1 cellular context compared by ENCODE assay signal in the genomic region with DNA sequence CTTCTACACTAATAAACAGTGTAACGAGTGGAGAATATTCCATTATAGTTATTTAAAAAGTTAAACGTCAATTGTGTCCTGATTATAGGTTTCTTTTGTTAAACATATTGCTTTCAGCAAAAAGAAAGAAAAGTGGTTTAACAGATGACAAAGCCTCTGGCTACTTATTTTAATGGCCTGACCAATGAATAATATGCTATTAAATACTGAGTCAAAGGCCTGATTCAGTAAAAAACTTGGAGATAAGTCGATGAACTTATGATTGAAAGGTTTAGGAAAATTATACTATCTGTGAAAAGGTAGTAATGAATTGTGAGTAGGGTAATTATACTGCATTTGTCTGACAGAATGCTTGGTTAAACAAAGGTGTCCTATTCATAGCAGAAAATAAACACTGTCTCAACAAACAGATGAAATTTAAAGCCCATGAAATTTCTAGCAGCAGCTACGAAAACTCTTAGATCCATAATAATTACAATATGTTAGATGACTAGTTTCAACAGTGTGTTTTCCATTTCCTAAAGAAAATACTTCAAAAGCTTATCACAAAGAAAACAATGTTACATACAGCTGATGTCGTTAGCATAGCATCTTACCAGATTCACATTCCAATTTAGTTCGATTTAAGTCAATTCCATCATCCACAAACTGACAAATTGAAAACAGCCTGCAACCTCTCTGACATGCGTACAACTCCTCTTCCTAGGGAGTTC.
TF ChIP-seq lines count a peak whose summit lies in the region.

No MANE protein-coding gene starts in this region.

TF ChIP-seq in HepG2, 621 proteins besides CTCF, POLR2A, EP300 and RAD21:
- TF ChIP-seq, protein P1, sequence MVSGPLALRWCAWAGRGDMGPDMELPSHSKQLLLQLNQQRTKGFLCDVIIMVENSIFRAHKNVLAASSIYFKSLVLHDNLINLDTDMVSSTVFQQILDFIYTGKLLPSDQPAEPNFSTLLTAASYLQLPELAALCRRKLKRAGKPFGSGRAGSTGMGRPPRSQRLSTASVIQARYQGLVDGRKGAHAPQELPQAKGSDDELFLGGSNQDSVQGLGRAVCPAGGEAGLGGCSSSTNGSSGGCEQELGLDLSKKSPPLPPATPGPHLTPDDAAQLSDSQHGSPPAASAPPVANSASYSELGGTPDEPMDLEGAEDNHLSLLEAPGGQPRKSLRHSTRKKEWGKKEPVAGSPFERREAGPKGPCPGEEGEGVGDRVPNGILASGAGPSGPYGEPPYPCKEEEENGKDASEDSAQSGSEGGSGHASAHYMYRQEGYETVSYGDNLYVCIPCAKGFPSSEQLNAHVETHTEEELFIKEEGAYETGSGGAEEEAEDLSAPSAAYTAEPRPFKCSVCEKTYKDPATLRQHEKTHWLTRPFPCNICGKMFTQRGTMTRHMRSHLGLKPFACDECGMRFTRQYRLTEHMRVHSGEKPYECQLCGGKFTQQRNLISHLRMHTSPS (CRISPR knock-in tag; IDR thresholded peaks at IDR 0.05; ENCODE audit: low read depth), result no peak
- no peak for TF ChIP-seq CHD4 (IDR thresholded peaks at IDR 0.05; ENCODE audit: borderline replicate concordance, low read length)
- no peak for TF ChIP-seq MAFK (conservative IDR thresholded peaks at IDR 0.05 in 1 of 2, IDR thresholded peaks at IDR 0.05 in 1 of 2; ENCODE audit: low read length in 2 of 2)
- no peak for TF ChIP-seq SP1 (IDR thresholded peaks at IDR 0.05)
- TF ChIP-seq SP1 (CRISPR knock-in tag; IDR thresholded peaks at IDR 0.05), result no peak
- TF ChIP-seq, protein P2, sequence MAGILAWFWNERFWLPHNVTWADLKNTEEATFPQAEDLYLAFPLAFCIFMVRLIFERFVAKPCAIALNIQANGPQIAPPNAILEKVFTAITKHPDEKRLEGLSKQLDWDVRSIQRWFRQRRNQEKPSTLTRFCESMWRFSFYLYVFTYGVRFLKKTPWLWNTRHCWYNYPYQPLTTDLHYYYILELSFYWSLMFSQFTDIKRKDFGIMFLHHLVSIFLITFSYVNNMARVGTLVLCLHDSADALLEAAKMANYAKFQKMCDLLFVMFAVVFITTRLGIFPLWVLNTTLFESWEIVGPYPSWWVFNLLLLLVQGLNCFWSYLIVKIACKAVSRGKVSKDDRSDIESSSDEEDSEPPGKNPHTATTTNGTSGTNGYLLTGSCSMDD (CRISPR knock-in tag; IDR thresholded peaks at IDR 0.05), result no peak
- no peak for TF ChIP-seq ZZZ3 (CRISPR knock-in tag; IDR thresholded peaks at IDR 0.05; ENCODE audit: borderline replicate concordance)
- no peak for TF ChIP-seq TP53 (CRISPR knock-in tag; conservative IDR thresholded peaks at IDR 0.05)
- TF ChIP-seq SRSF9 (IDR thresholded peaks at IDR 0.05; ENCODE audit: borderline replicate concordance, insufficient read depth, low read depth, low read length, poor library complexity, severe bottlenecking), result no peak
- no peak for TF ChIP-seq ZNF616 (CRISPR knock-in tag; IDR thresholded peaks at IDR 0.05; ENCODE audit: low read depth)
- TF ChIP-seq ZNF335 (CRISPR knock-in tag; IDR thresholded peaks at IDR 0.05), result no peak
TF ChIP-seq in HepG2: peak in this region for 0.
